ENCODE assay signal across 16 cellular contexts in genomic region chr1:224809613-224810012, GRCh38.
DNase-seq lines count a peak whose midpoint lies in the region; ATAC-seq, FAIRE-seq and TF ChIP-seq lines count a peak whose summit lies in the region.
"Had no signal": no experiment of that assay in that cellular context is flagged by ENCODE, and none has a peak within 500 bp of the region (broad histone marks: within the 10 kb centered on the region; RNA-seq: fewer than 3 reads in every experiment).

No MANE protein-coding gene starts in this region.

- H4K8ac ChIP-seq in trophoblast cell (ENCODE audit: low read depth, low read length), result no peak overlapping the region

- H3K36me3 ChIP-seq in GM12878 (ENCODE audit: control insufficient read depth in 2 of 2, insufficient read depth in 2 of 2, low read length in 1 of 2) (no peaks in the 10 kb centered on the region), trophoblast cell (ENCODE audit: control insufficient read depth in 1 of 2, insufficient read depth in 2 of 2, low read length in 2 of 2) (no peaks in the 10 kb centered on the region)
- H3K36me3 ChIP-seq: BLaER1 treated with 17β-estradiol and CSF1 and Interleukin-3, amounts not matched to agents 10 nM and 100 nM had no signal

- RAD21 ChIA-PET in GM12878 (lab: Charles Lee; ENCODE audit: unreplicated experiment), result interaction anchor here (1.6 kb wide), 1 partner anchor 42 kb away, joined by 4 read pairs; no protein-coding TSS in a partner anchor

- no peak for FAIRE-seq in GM12878 (lab: Jason Lieb, UNC)
- FAIRE-seq: GM18507, H54 had no signal

- H3K4ac ChIP-seq in trophoblast cell (ENCODE audit: low read depth, low read length), result no peak overlapping the region

- no TSS peak for BruUV-seq in GM12878 (replicated peaks; lab: Mats Ljungman, UMichigan)

- H3K4me1 ChIP-seq in GM12878 (ENCODE audit: control insufficient read depth, insufficient read depth, low read length) (no peaks in the 10 kb centered on the region), trophoblast cell (ENCODE audit: control insufficient read depth in 1 of 2, insufficient read depth in 2 of 2, low read length in 2 of 2) (no peaks in the 10 kb centered on the region)

- H2AK5ac ChIP-seq in trophoblast cell (ENCODE audit: low read length), result no peak overlapping the region

- H2BK12ac ChIP-seq in trophoblast cell (ENCODE audit: low read length), result no peak overlapping the region

- no peak overlapping the region for H4K91ac ChIP-seq in trophoblast cell (ENCODE audit: low read depth, low read length)

- TF ChIP-seq CTCF in GM12878 (IDR thresholded peaks at IDR 0.05 in 2 of 3, conservative IDR thresholded peaks at IDR 0.05 in 1 of 3; ENCODE audit: control insufficient read depth in 2 of 3, extremely low read depth in 1 of 3, insufficient read depth in 1 of 3, low read depth in 3 of 3, low read length in 3 of 3), result no peak

- no peak overlapping the region for H4K12ac ChIP-seq in trophoblast cell (ENCODE audit: low read depth, low read length)

- no peak overlapping the region for H3K18ac ChIP-seq in trophoblast cell (ENCODE audit: low read length)

- no peak overlapping the region for H3K14ac ChIP-seq in trophoblast cell (ENCODE audit: low read length)

- CTCF ChIA-PET in GM12878 (lab: Yijun Ruan, JAX), result no interaction called here

- H3K9ac ChIP-seq in GM12878 (ENCODE audit: control insufficient read depth, insufficient read depth, low read length), result no peak overlapping the region
- no peak overlapping the region for H3K9ac ChIP-seq in trophoblast cell (ENCODE audit: low read length)
- H3K9ac ChIP-seq: BLaER1 treated with 17β-estradiol and CSF1 and Interleukin-3, amounts not matched to agents 10 nM and 100 nM had no signal

- no peaks in the 10 kb centered on the region for H3K79me1 ChIP-seq in trophoblast cell (ENCODE audit: low read length)

- H2BK120ac ChIP-seq in trophoblast cell (ENCODE audit: insufficient read depth, low read length, poor library complexity), result no peak overlapping the region

- SMC1A ChIA-PET in GM12878 (lab: Charles Lee; ENCODE audit: uncharacterized antibody, unreplicated experiment), result interaction anchor here (0.8 kb wide), 1 partner anchor 9 kb away, joined by 3 read pairs; no protein-coding TSS in a partner anchor

- H3K9me3 ChIP-seq in GM12878 (replicated peaks; ENCODE audit: control insufficient read depth, insufficient read depth, low read length) (peaks cover 6% of the 10 kb centered on the region; the same call in 2 of the 3 replicates), trophoblast cell (ENCODE audit: insufficient read depth, low read depth, low read length) (peaks cover 7% of the 10 kb centered on the region)

- no peak; the same call in 1 of the 3 replicates for ATAC-seq in GM12878
- ATAC-seq: HCT116 had no signal

- WGBS in GM12878 (ENCODE audit: insufficient coverage, insufficient replicate concordance, low lambda C conversion rate, missing lambda C conversion rate), result 79% methylated on average over 4 of the region's 4 CpGs
- whole genome bisulfite sequencing in trophoblast cell (ENCODE audit: extremely low coverage, insufficient coverage, insufficient read length), result no CpG with 5 or more reads among the region's 4 CpGs

- H3K79me2 ChIP-seq in GM12878 (ENCODE audit: control insufficient read depth, insufficient read depth, low read length) (no peaks in the 10 kb centered on the region), trophoblast cell (ENCODE audit: control insufficient read depth, insufficient read depth, low read length, poor library complexity) (no peaks in the 10 kb centered on the region)

- no peak overlapping the region for H2BK5ac ChIP-seq in trophoblast cell (ENCODE audit: low read depth, low read length, poor library complexity)

- DNase-seq in DMS79 treated with DMSO at 0.1 percent for 48 hours (lab: John Stamatoyannopoulos, UW) (peak; percentile 83), NCI-H1092 (lab: John Stamatoyannopoulos, UW) (peak; percentile 24), GM12878 (ENCODE audit: low read depth, low spot score) (no peak), trophoblast cell (no peak), SHP77 treated with DMSO at 0.1 percent for 48 hours (lab: John Stamatoyannopoulos, UW) (no peak), DMS53 treated with DMSO at 0.1 percent for 48 hours (lab: John Stamatoyannopoulos, UW; ENCODE audit: unreplicated experiment) (no peak), nucleus accumbens (lab: John Stamatoyannopoulos, UW) (no peak)
- DNase-seq: ACHN; CD4-positive, CD25-positive, alpha-beta regulatory T cell; DMS53; GF-D8 had no signal

- in situ Hi-C loops in GM12878 (cut with MboI), result no loop called here

- no peak for TF ChIP-seq EP300 in GM12878 (IDR thresholded peaks at IDR 0.05; ENCODE audit: borderline replicate concordance in 1 of 2, control insufficient read depth in 1 of 2, low read depth in 2 of 2, low read length in 2 of 2)

- no peak overlapping the region for H3K4me3 ChIP-seq in GM12878
- peak overlapping the region; percentile 58 for H3K4me3 ChIP-seq in trophoblast cell (ENCODE audit: low read depth, low read length)
- H3K4me3 ChIP-seq: BLaER1 treated with 17β-estradiol and CSF1 and Interleukin-3, amounts not matched to agents 10 nM and 100 nM had no signal

- no peak overlapping the region for H3K4me2 ChIP-seq in GM12878 (ENCODE audit: control insufficient read depth, insufficient read depth)
- H3K4me2 ChIP-seq in trophoblast cell (ENCODE audit: low read length), result no peak overlapping the region
- H3K4me2 ChIP-seq: BLaER1 treated with 17β-estradiol and CSF1 and Interleukin-3, amounts not matched to agents 10 nM and 100 nM had no signal

- no peak for TF ChIP-seq RAD21 in GM12878 (IDR thresholded peaks at IDR 0.05; ENCODE audit: insufficient read depth, low read depth, low read length)

- H4K20me1 ChIP-seq in GM12878 (ENCODE audit: control insufficient read depth, insufficient read depth), result no peaks in the 10 kb centered on the region
- H4K20me1 ChIP-seq: BLaER1 treated with 17β-estradiol and CSF1 and Interleukin-3, amounts not matched to agents 10 nM and 100 nM had no signal

- intact Hi-C loops in GM12878 (cut with micrococcal nuclease; ENCODE audit: unreplicated experiment), result no loop called here

- H2AFZ ChIP-seq in GM12878 (ENCODE audit: control insufficient read depth, low read depth, low read length) (no peak overlapping the region), trophoblast cell (ENCODE audit: insufficient read depth, low read length, poor library complexity) (no peak overlapping the region)

- TF ChIP-seq POLR2A in GM12878 (IDR thresholded peaks at IDR 0.05; ENCODE audit: low read depth, low read length), result no peak

- no peak overlapping the region for H3K27ac ChIP-seq in GM12878 (ENCODE audit: control insufficient read depth, insufficient read depth)
- H3K27ac ChIP-seq in trophoblast cell (ENCODE audit: low read depth, low read length), result no peak overlapping the region
- H3K27ac ChIP-seq: BLaER1 treated with 17β-estradiol and CSF1 and Interleukin-3, amounts not matched to agents 10 nM and 100 nM; HL-60 had no signal

- H3K27me3 ChIP-seq in GM12878 (replicated peaks in 1 of 2; ENCODE audit: control insufficient read depth in 2 of 2, insufficient read depth in 2 of 2, low read length in 1 of 2), result no peaks in the 10 kb centered on the region
- H3K27me3 ChIP-seq in trophoblast cell (ENCODE audit: insufficient read depth, low read length), result no peaks in the 10 kb centered on the region
- H3K27me3 ChIP-seq: BLaER1 treated with 17β-estradiol and CSF1 and Interleukin-3, amounts not matched to agents 10 nM and 100 nM had no signal

- POLR2A ChIA-PET in GM12878 (lab: Charles Lee), result no interaction called here

- no peak overlapping the region for H3K23ac ChIP-seq in trophoblast cell (ENCODE audit: low read length)

TF ChIP-seq in GM12878, 131 proteins besides CTCF, POLR2A, EP300 and RAD21:
- TF ChIP-seq PAX5 (IDR thresholded peaks at IDR 0.05; ENCODE audit: borderline replicate concordance, low read depth, low read length) (peak; percentile 67; the same call in 1 of the 2 replicates), PML (IDR thresholded peaks at IDR 0.05; ENCODE audit: low read length) (no peak)

Comparison
In these comparisons a context has a peak if more than half of its experiments do, and no peak if none do; other contexts are left out.
1. DNase-seq: peak in DMS79 treated with DMSO at 0.1 percent for 48 hours (single experiment) and NCI-H1092 (single experiment); none in GM12878 (single experiment), trophoblast cell (0 of 2), SHP77 treated with DMSO at 0.1 percent for 48 hours (single experiment), DMS53 treated with DMSO at 0.1 percent for 48 hours (single experiment) and nucleus accumbens (0 of 56).